Comparison of ENCODE assay signal across 19 cellular contexts in genomic region chr3:159751754-159752153, GRCh38.
DNase-seq lines count a peak whose midpoint lies in the region; ATAC-seq and TF ChIP-seq lines count a peak whose summit lies in the region.
"Had no signal": no experiment of that assay in that cellular context is flagged by ENCODE, and none has a peak within 500 bp of the region (broad histone marks: within the 10 kb centered on the region; RNA-seq: fewer than 3 reads in every experiment).

No MANE protein-coding gene starts in this region.

- DNase-seq in ELR (ENCODE audit: low read depth), result peak; percentile 77
- DNase-seq in NCI-H226, result peak; percentile 35
- peak; percentile 71 for DNase-seq in epithelial cell of esophagus (ENCODE audit: low read depth)
- peak; percentile 73 for DNase-seq in myocyte (ENCODE audit: low read depth)
- no peak for DNase-seq in SKM-1 (lab: John Stamatoyannopoulos, UW; ENCODE audit: unreplicated experiment)
- no peak for DNase-seq in stimulated activated CD4-positive, alpha-beta T cell treated with anti-CD3 and anti-CD28 coated beads, Interleukin-15, amount 100 ng/mL, for 24 hours
- DNase-seq: C1 segment of cervical spinal cord; CD8-positive, alpha-beta memory T cell; KBM-7; MV-4-11; NCI-H1417; NCI-H1930; NCI-H446; NCI-H526 treated with DMSO at 0.1 percent for 48 hours; SHP77; SK-N-SH; T-cell had no signal

- no peak for ATAC-seq in HG03469 (IDR thresholded peaks at IDR 0.05; ENCODE audit: unreplicated experiment)
- no peak for ATAC-seq in HG03439 (IDR thresholded peaks at IDR 0.05; ENCODE audit: unreplicated experiment)
- ATAC-seq: T-cell had no signal

- H3K4me3 ChIP-seq in epithelial cell of esophagus (ENCODE audit: low read length), result no peak overlapping the region

- no peak for TF ChIP-seq CTCF in epithelial cell of esophagus (IDR thresholded peaks at IDR 0.05; ENCODE audit: insufficient read depth, low read depth, low read length, missing control alignments)

Comparison
In these comparisons a context has a peak if more than half of its experiments do, and no peak if none do; other contexts are left out.
1. DNase-seq: peak in ELR (single experiment), NCI-H226 (single experiment), epithelial cell of esophagus (single experiment) and myocyte (single experiment); none in SKM-1 (single experiment) and stimulated activated CD4-positive, alpha-beta T cell treated with anti-CD3 and anti-CD28 coated beads, Interleukin-15, amount 100 ng/mL, for 24 hours (single experiment).